Comparison of ENCODE assay signal across 12 cellular contexts in the genomic region with DNA sequence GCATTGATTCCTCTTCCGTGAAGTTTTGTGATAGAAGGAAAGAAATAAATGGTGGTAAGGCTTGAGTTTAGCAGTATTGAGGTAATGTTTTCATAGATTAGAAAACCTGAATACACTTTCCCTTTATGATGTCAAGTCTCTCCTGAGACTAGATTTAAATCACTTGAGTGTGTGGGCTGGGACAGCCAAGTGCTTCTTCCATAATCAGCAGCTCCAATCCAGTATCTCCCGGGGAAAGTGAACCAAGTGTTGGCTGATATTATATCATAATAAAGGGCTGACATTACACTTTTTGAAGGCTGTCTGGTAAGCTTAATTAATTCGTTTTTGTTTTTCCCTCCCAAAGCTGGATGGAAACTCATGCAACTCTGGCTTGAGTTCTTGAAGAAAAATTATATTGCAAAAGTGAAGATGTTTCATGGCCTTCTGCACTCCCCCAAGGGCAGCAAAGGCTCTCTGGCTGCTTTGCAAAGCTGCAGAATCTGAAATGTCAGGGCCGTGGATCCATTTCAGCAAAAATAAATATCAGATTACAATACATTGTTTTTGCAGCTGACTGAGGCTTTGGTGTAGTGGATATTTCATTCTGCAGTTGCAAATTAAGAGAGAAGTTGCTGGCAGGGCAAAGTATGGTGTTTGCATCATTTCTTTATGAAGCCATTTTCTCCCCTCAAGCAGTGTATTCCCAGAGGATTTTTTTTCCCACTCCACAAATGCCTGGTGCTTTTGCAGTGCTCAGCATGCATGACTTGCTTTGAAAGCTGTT.
DNase-seq lines count a peak whose midpoint lies in the region; ATAC-seq, FAIRE-seq and TF ChIP-seq lines count a peak whose summit lies in the region.
"Had no signal": no experiment of that assay in that cellular context is flagged by ENCODE, and none has a peak within 500 bp of the region (broad histone marks: within the 10 kb centered on the region; RNA-seq: fewer than 3 reads in every experiment).

No MANE protein-coding gene starts in this region.

- FAIRE-seq in HepG2 (lab: Jason Lieb, UNC) = no peak
- FAIRE-seq: TTC549 had no signal

- H3K36me3 ChIP-seq in HepG2 (replicated peaks in 1 of 2; ENCODE audit: control insufficient read depth in 1 of 2, insufficient read depth in 2 of 2, low read length in 2 of 2) (no peaks in the 10 kb centered on the region), right lobe of liver (no peaks in the 10 kb centered on the region)
- H3K36me3 ChIP-seq: neutrophil had no signal

- TF ChIP-seq POLR2A in HepG2 (IDR thresholded peaks at IDR 0.05; ENCODE audit: insufficient read depth in 1 of 2, low read depth in 2 of 2, low read length in 2 of 2) (no peak), right lobe of liver (IDR thresholded peaks at IDR 0.05) (no peak)

- in situ Hi-C loops in HepG2 (cut with HindIII; ENCODE audit: extremely low pct_ligation_motif_present, low pct_unique_long_range_greater_than_20kb) = no loop called here

- TF ChIP-seq RAD21 in HepG2 (CRISPR knock-in tag; IDR thresholded peaks at IDR 0.05) = no peak

- TF ChIP-seq EP300 in HepG2 (IDR thresholded peaks at IDR 0.05; ENCODE audit: low read depth in 2 of 2, low read length in 2 of 2) (no peak), HepG2 (CRISPR knock-in tag; IDR thresholded peaks at IDR 0.05; ENCODE audit: borderline replicate concordance) (no peak)

- ATAC-seq in HepG2 (no peak), right lobe of liver (no peak)

- no peak overlapping the region for H3K4me2 ChIP-seq in HepG2 (ENCODE audit: low read depth, low read length)

- POLR2A ChIA-PET in HepG2 (lab: Yijun Ruan, JAX) = interaction anchor here (1.4 kb wide), 1 partner anchor 102 kb away, joined by 6 read pairs; a partner anchor contains a TSS

- intact Hi-C loops in HepG2 (cut with micrococcal nuclease; ENCODE audit: unreplicated experiment) (no loop called here), right lobe of liver (cut with DNase I) (no loop called here)

- no peak overlapping the region for H3K9ac ChIP-seq in HepG2 (ENCODE audit: insufficient read depth, low read depth, low read length)

- H2AFZ ChIP-seq in HepG2 (ENCODE audit: low read length) = no peak overlapping the region

- TF ChIP-seq CTCF in HepG2 (CRISPR knock-in tag; IDR thresholded peaks at IDR 0.05) (no peak), right lobe of liver (IDR thresholded peaks at IDR 0.05) (no peak), fibroblast of villous mesenchyme (IDR thresholded peaks at IDR 0.05; ENCODE audit: insufficient read depth, low read depth, low read length) (no peak)

- no TSS peak for BruUV-seq in HepG2 (replicated peaks; lab: Mats Ljungman, UMichigan)

- H3K4me1 ChIP-seq in HepG2 (ENCODE audit: insufficient read depth, low read length) (peaks cover 16% of the 10 kb centered on the region), right lobe of liver (peaks cover 0 to 4% (median 2%) of the 10 kb centered on the region in 4 donors)

- H3K9me3 ChIP-seq in HepG2 (ENCODE audit: low read length) = no peaks in the 10 kb centered on the region
- H3K9me3 ChIP-seq in right lobe of liver = no peaks in the 10 kb centered on the region
- H3K9me3 ChIP-seq: neutrophil had no signal

- WGBS in HepG2 (ENCODE audit: low lambda C conversion rate) = 71% methylated on average over 4 of the region's 4 CpGs
- 88% methylated on average over 3 of the region's 4 CpGs for WGBS in right lobe of liver (ENCODE audit: insufficient coverage, low coverage, low lambda C conversion rate, missing lambda C conversion rate)

- H4K20me1 ChIP-seq in HepG2 (ENCODE audit: insufficient read depth, low read length) = no peaks in the 10 kb centered on the region

- H3K27ac ChIP-seq in HepG2 (ENCODE audit: extremely low read length, insufficient read depth, low read length) (no peak overlapping the region), right lobe of liver (no peak overlapping the region)
- H3K27ac ChIP-seq: neutrophil had no signal

- H3K27me3 ChIP-seq in HepG2 (ENCODE audit: control insufficient read depth in 1 of 2, insufficient read depth in 2 of 2, low read length in 2 of 2) (no peaks in the 10 kb centered on the region), right lobe of liver (no peaks in the 10 kb centered on the region)
- H3K27me3 ChIP-seq: neutrophil had no signal

- H3K4me3 ChIP-seq in HepG2 (replicated peaks in 1 of 3; ENCODE audit: insufficient read depth in 1 of 3, low read depth in 2 of 3, low read length in 3 of 3) = no peak overlapping the region
- no peak overlapping the region for H3K4me3 ChIP-seq in right lobe of liver
- no peak overlapping the region for H3K4me3 ChIP-seq in fibroblast of villous mesenchyme (ENCODE audit: low read depth, low read length)

- DNase-seq in HepG2 (ENCODE audit: low spot score) (no peak), right lobe of liver (no peak), SHP77 treated with DMSO at 0.1 percent for 48 hours (lab: John Stamatoyannopoulos, UW) (peak; percentile 77), fibroblast of villous mesenchyme (ENCODE audit: low read depth) (peak; percentile 27), DMS53 (lab: John Stamatoyannopoulos, UW) (no peak), inferior parietal cortex (ENCODE audit: extremely low spot score) (no peak)
- no peak for DNase-seq in stimulated activated CD4-positive, alpha-beta T cell treated with anti-CD3 and anti-CD28 coated beads, Interleukin-4, amount 100 ng/mL, for 24 hours
- DNase-seq in activated CD4-positive, alpha-beta T cell treated with anti-CD3 and anti-CD28 coated beads, Interleukin-2, amount 50 U/mL, for 1 hour = no peak
- DNase-seq: Calu3; stimulated activated CD8-positive, alpha-beta memory T cell treated with anti-CD3 and anti-CD28 coated beads, Interleukin-4, amount 100 ng/mL, for 48 hours had no signal

- no peaks in the 10 kb centered on the region for H3K79me2 ChIP-seq in HepG2 (ENCODE audit: insufficient read depth, low read length)

- CTCF ChIA-PET in HepG2 (lab: Yijun Ruan, JAX; ENCODE audit: low intra/inter-chr PET ratio, low total read pairs) = no interaction called here

TF ChIP-seq in HepG2, 621 proteins besides CTCF, POLR2A, EP300 and RAD21:
- TF ChIP-seq MAFK (conservative IDR thresholded peaks at IDR 0.05 in 1 of 2, IDR thresholded peaks at IDR 0.05 in 1 of 2; ENCODE audit: low read length in 2 of 2) = peak in 1 of 2 experiments; percentile 61; a peak in 3 of 4 replicates
- no peak for TF ChIP-seq CEBPB (IDR thresholded peaks at IDR 0.05; ENCODE audit: borderline replicate concordance, low read depth, low read length)
- no peak for TF ChIP-seq MATR3 (CRISPR knock-in tag; IDR thresholded peaks at IDR 0.05)
- TF ChIP-seq SP140L (CRISPR knock-in tag; IDR thresholded peaks at IDR 0.05; ENCODE audit: borderline replicate concordance) = no peak
- TF ChIP-seq MAFF (IDR thresholded peaks at IDR 0.05; ENCODE audit: low read depth, low read length) = peak; percentile 49; the same call in 1 of the 2 replicates
- no peak for TF ChIP-seq ZNF768 (CRISPR knock-in tag; IDR thresholded peaks at IDR 0.05)
- no peak for TF ChIP-seq TAF1 (CRISPR knock-in tag; IDR thresholded peaks at IDR 0.05)
- no peak for TF ChIP-seq JDP2 (CRISPR knock-in tag; IDR thresholded peaks at IDR 0.05; ENCODE audit: borderline replicate concordance)
- TF ChIP-seq SCMH1 (CRISPR knock-in tag; IDR thresholded peaks at IDR 0.05; ENCODE audit: borderline replicate concordance) = no peak
- TF ChIP-seq, protein P1, sequence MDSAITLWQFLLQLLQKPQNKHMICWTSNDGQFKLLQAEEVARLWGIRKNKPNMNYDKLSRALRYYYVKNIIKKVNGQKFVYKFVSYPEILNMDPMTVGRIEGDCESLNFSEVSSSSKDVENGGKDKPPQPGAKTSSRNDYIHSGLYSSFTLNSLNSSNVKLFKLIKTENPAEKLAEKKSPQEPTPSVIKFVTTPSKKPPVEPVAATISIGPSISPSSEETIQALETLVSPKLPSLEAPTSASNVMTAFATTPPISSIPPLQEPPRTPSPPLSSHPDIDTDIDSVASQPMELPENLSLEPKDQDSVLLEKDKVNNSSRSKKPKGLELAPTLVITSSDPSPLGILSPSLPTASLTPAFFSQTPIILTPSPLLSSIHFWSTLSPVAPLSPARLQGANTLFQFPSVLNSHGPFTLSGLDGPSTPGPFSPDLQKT (CRISPR knock-in tag; IDR thresholded peaks at IDR 0.05; ENCODE audit: borderline replicate concordance) = no peak
TF ChIP-seq in HepG2: peak in this region for 2.

Comparison
In these comparisons a context has a peak if more than half of its experiments do, and no peak if none do; other contexts are left out.
1. DNase-seq: peak in SHP77 treated with DMSO at 0.1 percent for 48 hours (single experiment) and fibroblast of villous mesenchyme (single experiment); none in HepG2 (single experiment), right lobe of liver (0 of 3), DMS53 (single experiment), inferior parietal cortex (single experiment), stimulated activated CD4-positive, alpha-beta T cell treated with anti-CD3 and anti-CD28 coated beads, Interleukin-4, amount 100 ng/mL, for 24 hours (single experiment) and activated CD4-positive, alpha-beta T cell treated with anti-CD3 and anti-CD28 coated beads, Interleukin-2, amount 50 U/mL, for 1 hour (single experiment).